Comparison of ENCODE assay signal across 13 cellular contexts in the genomic region with DNA sequence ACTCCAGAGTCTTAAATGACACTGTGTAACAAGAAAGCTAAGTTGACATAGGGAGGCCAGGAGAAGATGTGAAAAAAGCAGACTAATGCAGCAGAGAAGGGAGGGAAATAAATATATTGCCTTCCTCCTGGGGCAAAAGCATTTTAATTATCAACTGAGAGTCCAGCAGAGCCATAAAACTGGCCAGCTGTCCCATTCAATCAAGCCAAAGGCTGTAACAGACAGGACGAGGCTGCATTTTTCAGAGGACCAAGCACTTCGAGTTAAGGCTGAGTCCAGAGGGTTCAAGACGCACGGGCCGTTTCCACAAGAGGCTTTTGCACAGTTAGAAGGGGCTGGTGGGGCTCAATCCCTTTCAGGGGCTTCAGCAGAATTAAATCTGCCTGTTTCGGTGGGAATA.
"Had no signal": no experiment of that assay in that cellular context is flagged by ENCODE, and none has a peak within 500 bp of the region (broad histone marks: within the 10 kb centered on the region; RNA-seq: fewer than 3 reads in every experiment).

No MANE protein-coding gene starts in this region.

- H3K4me3 ChIP-seq: cardiac muscle cell, gastroesophageal sphincter had no signal

- H3K27me3 ChIP-seq: cardiac muscle cell, gastroesophageal sphincter had no signal

- H3K9me3 ChIP-seq: gastroesophageal sphincter had no signal

- H3K36me3 ChIP-seq: gastroesophageal sphincter had no signal

- ATAC-seq: gastroesophageal sphincter; left lobe of liver; natural killer cell treated with Interleukin-12 subunit alpha and Interleukin-12 subunit beta and Interleukin-15 and Interleukin-18, amount 100 ng/mL, for 72 hours; sciatic nerve had no signal

- DNase-seq: activated CD4-positive, alpha-beta memory T cell treated with anti-CD3 and anti-CD28 coated beads, Interleukin-2, amount 10 ng/mL, durations not matched to agents 7 days and 5 days; activated CD4-positive, alpha-beta T cell treated with anti-CD3 and anti-CD28 coated beads for 4 hours; activated naive CD4-positive, alpha-beta T cell treated with anti-CD3 and anti-CD28 coated beads, Interleukin-2, amount 10 ng/mL, durations not matched to agents 7 days and 5 days; activated T-cell treated with anti-CD3 and anti-CD28 coated beads, Interleukin-2, amount 50 U/mL, for 24 hours; occipital lobe; stimulated activated CD4-positive, alpha-beta T cell treated with anti-CD3 and anti-CD28 coated beads, Interleukin-12 subunit alpha, Interleukin-12 subunit beta, amount 100 ng/mL, for 4 hours; stimulated activated CD4-positive, alpha-beta T cell treated with anti-CD3 and anti-CD28 coated beads, Interleukin-2, amount 100 ng/mL, for 24 hours had no signal

- H3K27ac ChIP-seq: cardiac muscle cell, gastroesophageal sphincter, VCaP had no signal

- H3K4me1 ChIP-seq: gastroesophageal sphincter had no signal
